18 cellular contexts compared by ENCODE assay signal in genomic region chr4:101970555-101970954, GRCh38.
"Had no signal": no experiment of that assay in that cellular context is flagged by ENCODE, and none has a peak within 500 bp of the region (broad histone marks: within the 10 kb centered on the region; RNA-seq: fewer than 3 reads in every experiment).

No MANE protein-coding gene starts in this region.

- H3K27ac ChIP-seq: adrenal gland, epithelial cell of prostate, psoas muscle, right lobe of liver, suprapubic skin, upper lobe of right lung had no signal

- FAIRE-seq: TTC549 had no signal

- H3K4me1 ChIP-seq: adrenal gland, psoas muscle, right lobe of liver, suprapubic skin, upper lobe of right lung had no signal

- H3K4me3 ChIP-seq: adrenal gland, psoas muscle, right lobe of liver, suprapubic skin, upper lobe of right lung had no signal

- ATAC-seq: activated CD4-positive, CD25-positive, alpha-beta regulatory T cell treated with anti-CD3 and anti-CD28 coated beads, Interleukin-2, amount 50 U/mL, for 24 hours; naive thymus-derived CD4-positive, alpha-beta T cell; psoas muscle; stimulated activated naive CD8-positive, alpha-beta T cell treated with anti-CD3 and anti-CD28 coated beads, Interleukin-15, Interleukin-2, amounts not matched to agents 100 U/mL and 50 U/mL, for 24 hours; T-helper 17 cell; upper lobe of right lung had no signal

- H3K27me3 ChIP-seq: adrenal gland, right lobe of liver, suprapubic skin, upper lobe of right lung had no signal

- DNase-seq: activated naive CD4-positive, alpha-beta T cell treated with anti-CD3 and anti-CD28 coated beads, Interleukin-2, amount 50 U/mL, for 16 hours; adrenal gland; central memory CD4-positive, alpha-beta T cell; effector memory CD4-positive, alpha-beta T cell; hippocampal formation; kidney glomerular epithelial cell; midbrain; naive thymus-derived CD4-positive, alpha-beta T cell; psoas muscle; right lobe of liver; stimulated activated CD4-positive, alpha-beta T cell treated with anti-CD3 and anti-CD28 coated beads, Interleukin-2, amount 100 ng/mL, for 24 hours; stimulated activated naive CD8-positive, alpha-beta T cell treated with anti-CD3 and anti-CD28 coated beads, Interleukin-15, Interleukin-2, amounts not matched to agents 100 U/mL and 50 U/mL, for 24 hours; T-helper 17 cell; upper lobe of right lung had no signal

- H3K9me3 ChIP-seq: adrenal gland, psoas muscle, right lobe of liver, suprapubic skin, upper lobe of right lung had no signal

- H3K36me3 ChIP-seq: adrenal gland, right lobe of liver, suprapubic skin, upper lobe of right lung had no signal
